Comparison of ENCODE assay signal across 8 cellular contexts in the genomic region with DNA sequence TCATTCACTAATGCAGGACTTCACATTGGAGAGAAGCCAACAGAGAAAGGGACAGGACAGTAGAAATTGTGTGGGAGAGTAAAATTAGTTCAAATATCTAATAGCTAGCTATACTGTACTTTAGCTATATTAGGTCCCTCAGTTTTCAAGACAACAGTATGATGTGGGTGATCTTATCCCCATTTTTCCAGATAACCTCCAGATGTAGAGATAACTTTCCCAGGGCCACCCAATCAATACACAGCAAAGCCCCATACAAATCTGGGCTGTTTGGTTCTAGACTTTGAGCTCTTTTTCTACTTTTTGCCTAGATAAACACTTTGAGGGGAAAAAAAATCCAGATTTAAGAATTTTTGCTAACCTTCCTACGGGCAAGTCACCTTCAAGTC. TPM values are rescaled to one million over a fixed set of nuclear protein-coding genes. Genes with fewer than 3 reads are reported as not detected.
A peak's percentile ranks its signal among the peaks of the same experiment; 100 is the strongest.
DNase-seq lines count a peak whose midpoint lies in the region; ATAC-seq and TF ChIP-seq lines count a peak whose summit lies in the region.

No MANE protein-coding gene starts in this region.

- peak overlapping the region; percentile 19; the same call in 1 of the 2 replicates for H3K14ac ChIP-seq in IMR-90 (replicated peaks; ENCODE audit: low read depth, low read length)

- H2AK9ac ChIP-seq in IMR-90 (replicated peaks; ENCODE audit: low read depth, low read length, poor library complexity): no peak overlapping the region

- H2BK120ac ChIP-seq in IMR-90 (ENCODE audit: low read depth, low read length): peak overlapping the region; percentile 26; the same call in 1 of the 2 replicates

- no peak for ATAC-seq in IMR-90 (ENCODE audit: low read depth)
- no peak for ATAC-seq in natural killer cell
- ATAC-seq in GM19351 (IDR thresholded peaks at IDR 0.05; ENCODE audit: unreplicated experiment): no peak

- H3K9me1 ChIP-seq in IMR-90 (ENCODE audit: insufficient read depth, low read length): no peaks in the 10 kb centered on the region

- H3K18ac ChIP-seq in IMR-90 (ENCODE audit: low read depth, low read length): peak overlapping the region; percentile 30; the same call in 1 of the 2 replicates

- H4K5ac ChIP-seq in IMR-90 (ENCODE audit: low read depth, low read length): peak overlapping the region; percentile 65

- in situ Hi-C loops in IMR-90 (cut with MboI; ENCODE audit: low sequenced_read_pairs): no loop called here

- H3K9me3 Mint-ChIP-seq in natural killer cell: peaks cover 2 to 10% of the 10 kb centered on the region in 2 donors

- H3K56ac ChIP-seq in IMR-90 (ENCODE audit: extremely low read depth, insufficient read depth, low read length): peak overlapping the region; percentile 72; the same call in 1 of the 2 replicates

- WGBS in IMR-90 (ENCODE audit: extremely low coverage in 2 of 2, insufficient read length in 1 of 2), 2 experiments: no CpG with 5 or more reads among the region's 1 CpG

- CTCF ChIA-PET in IMR-90 (lab: Yijun Ruan, JAX): no interaction called here

- dilution Hi-C loops in IMR-90 (cut with HindIII; ENCODE audit: low sequenced_read_pairs, unreplicated experiment): no loop called here

- no peak overlapping the region for H2BK20ac ChIP-seq in IMR-90 (ENCODE audit: low read depth, low read length)

- H3K9ac ChIP-seq in IMR-90 (ENCODE audit: low read depth, low read length): peak overlapping the region; percentile 36; the same call in 1 of the 2 replicates

- H2BK15ac ChIP-seq in IMR-90 (ENCODE audit: low read depth, low read length): no peak overlapping the region

- H4K20me1 ChIP-seq in IMR-90 (ENCODE audit: insufficient read depth, low read length): no peaks in the 10 kb centered on the region

- no TSS peak for BruUV-seq in IMR-90 (replicated peaks; lab: Mats Ljungman, UMichigan)

- H3K4me1 Mint-ChIP-seq in natural killer cell: peaks cover 16 to 19% of the 10 kb centered on the region in 2 donors

- H3K36me3 Mint-ChIP-seq in natural killer cell: peaks cover 7% of the 10 kb centered on the region

- no peak overlapping the region for H2AK5ac ChIP-seq in IMR-90 (ENCODE audit: low read depth, low read length)

- POLR2A ChIA-PET in IMR-90 (lab: Charles Lee; ENCODE audit: unreplicated experiment): no interaction called here

- peak overlapping the region; percentile 87; the same call in 1 of the 2 replicates for H3K4me2 ChIP-seq in IMR-90 (ENCODE audit: low read depth, low read length)

- H3K9me3 ChIP-seq in IMR-90 (ENCODE audit: control insufficient read depth, insufficient read depth, low read length): no peaks in the 10 kb centered on the region

- no peaks in the 10 kb centered on the region for H3K27me3 Mint-ChIP-seq in natural killer cell (ENCODE audit: low read depth in 2 of 2)

- peak overlapping the region; percentile 43; the same call in 1 of the 2 replicates for H4K91ac ChIP-seq in IMR-90 (ENCODE audit: insufficient read depth, low read depth, low read length)

- intact Hi-C loops in IMR-90 (cut with micrococcal nuclease) (loop anchor here (1.0 kb wide), 1 partner anchor 56 kb away; the partner anchor contains the start of gene GTPBP10), natural killer cell (cut with micrococcal nuclease) (loop anchor here (2.0 kb wide), 1 partner anchor 158 kb away; the partner anchor contains the start of gene CFAP69)

- H3K27ac Mint-ChIP-seq in natural killer cell: peak overlapping the region; percentile 92 to 96

- H3K27ac ChIP-seq in IMR-90 (ENCODE audit: insufficient read depth, low read length): no peak overlapping the region

- peaks cover 9% of the 10 kb centered on the region for H3K36me3 ChIP-seq in IMR-90 (ENCODE audit: control insufficient read depth, insufficient read depth, low read length)

- DNase-seq in AG10803 (ENCODE audit: low read depth) (no peak), IMR-90 (no peak), choroid plexus epithelial cell (ENCODE audit: low read depth) (no peak), natural killer cell (no peak), NCI-H2196 (lab: John Stamatoyannopoulos, UW; ENCODE audit: unreplicated experiment) (no peak), midbrain (lab: John Stamatoyannopoulos, UW) (no peak)
- DNase-seq in stimulated activated CD8-positive, alpha-beta memory T cell treated with anti-CD3 and anti-CD28 coated beads, Interleukin-4, amount 100 ng/mL, for 48 hours: no peak

- TF ChIP-seq CTCF in AG10803 (conservative IDR thresholded peaks at IDR 0.05; ENCODE audit: low read length): no peak
- no peak for TF ChIP-seq CTCF in IMR-90 (conservative IDR thresholded peaks at IDR 0.05; ENCODE audit: low read depth, low read length)
- no peak for TF ChIP-seq CTCF in choroid plexus epithelial cell (conservative IDR thresholded peaks at IDR 0.05; ENCODE audit: low read depth, low read length)
- TF ChIP-seq CTCF in natural killer cell (IDR thresholded peaks at IDR 0.05): no peak

- H3K4me1 ChIP-seq in IMR-90 (ENCODE audit: control insufficient read depth, insufficient read depth, low read length): no peaks in the 10 kb centered on the region

- no peak overlapping the region for H3K23ac ChIP-seq in IMR-90 (ENCODE audit: low read depth, low read length)

- no peak for TF ChIP-seq RAD21 in IMR-90 (IDR thresholded peaks at IDR 0.05; ENCODE audit: low read length)

- H2BK5ac ChIP-seq in IMR-90 (ENCODE audit: low read depth, low read length, poor library complexity, severe bottlenecking): peak overlapping the region; percentile 52

- peak overlapping the region; percentile 1; the same call in 1 of the 2 replicates for H3K4ac ChIP-seq in IMR-90 (ENCODE audit: low read depth, low read length)

- peak overlapping the region; percentile 34 to 92 for H4K8ac ChIP-seq in IMR-90 (ENCODE audit: low read depth in 2 of 2, low read length in 2 of 2)

- H3K27me3 ChIP-seq in IMR-90 (ENCODE audit: control insufficient read depth, insufficient read depth, low read length): no peaks in the 10 kb centered on the region

- no peak for TF ChIP-seq POLR2A in IMR-90 (IDR thresholded peaks at IDR 0.05; ENCODE audit: low read depth, low read length)

- H3K79me1 ChIP-seq in IMR-90 (ENCODE audit: low read depth in 1 of 2, low read length in 2 of 2): peaks cover 10 to 13% of the 10 kb centered on the region in 2 experiments; a peak in 3 of 4 replicates

- no peak overlapping the region for H2AFZ ChIP-seq in IMR-90 (replicated peaks; ENCODE audit: low read length, poor library complexity)

- H3K4me3 ChIP-seq in AG10803 (ENCODE audit: low read length): peak overlapping the region; percentile 89
- peak overlapping the region; percentile 52 for H3K4me3 ChIP-seq in IMR-90 (ENCODE audit: insufficient read depth, low read depth, low read length)
- peak overlapping the region; percentile 86 for H3K4me3 ChIP-seq in choroid plexus epithelial cell (ENCODE audit: low read depth, low read length)

- H3K4me3 Mint-ChIP-seq in natural killer cell: peak overlapping the region; percentile 93

TF ChIP-seq in IMR-90, 13 proteins besides CTCF, POLR2A, EP300 and RAD21:
- TF ChIP-seq SMC3 (IDR thresholded peaks at IDR 0.05; ENCODE audit: low read depth, low read length): no peak

RNA-seq across cellular contexts. Expression of gene CLDN12, which starts 0.5 kb away (rescaled TPM):
- total RNA-seq in IMR-90 (2012; rRNA removed) (42.5 and 46.4 TPM in 2 replicates), natural killer cell (under 1 TPM; 0.68 to 0.86 (median 0.71) TPM)
- 33.4 and 34.5 TPM in 2 replicates for polyA plus RNA-seq in IMR-90 (2012; rRNA removed)
- 27.8 and 39.8 TPM in 2 replicates for polyA plus RNA-seq in IMR-90 (2012; cell fraction: cytosol; rRNA removed)
- 42.6 and 51.6 TPM in 2 replicates for polyA plus RNA-seq in IMR-90 (2012; cell fraction: nucleus; rRNA removed; ENCODE audit: low replicate concordance)

RNA-seq across cellular contexts. Expression of gene GTPBP10, which starts 56.3 kb away (rescaled TPM):
- 11.5 and 25.3 TPM in 2 replicates for total RNA-seq in IMR-90 (2012; rRNA removed)
- 9.8 and 12.8 TPM in 2 replicates for polyA plus RNA-seq in IMR-90 (2012; rRNA removed)
- polyA plus RNA-seq in IMR-90 (2012; cell fraction: cytosol; rRNA removed): 0.36 and 1.3 TPM in 2 replicates
- 0.49 and 6.9 TPM in 2 replicates for polyA plus RNA-seq in IMR-90 (2012; cell fraction: nucleus; rRNA removed; ENCODE audit: low replicate concordance)
- 10 to 100 TPM; 15.2 to 19.6 (median 19.2) TPM for total RNA-seq in natural killer cell

Comparison
In these comparisons a context has a peak if more than half of its experiments do, and no peak if none do; other contexts are left out.
1. RNA of gene CLDN12, which starts 0.5 kb away (total RNA-seq): 42.5 to 46.4 TPM in IMR-90; 0.68 to 0.86 TPM in natural killer cell; every median in the first group is over 10 times any median in the second.
2. Peak in every context shown above with its lines, with median percentiles within 50 percentile points of each other: H3K4me3 ChIP-seq.